ENCODE assay signal across 8 cellular contexts in the genomic region with DNA sequence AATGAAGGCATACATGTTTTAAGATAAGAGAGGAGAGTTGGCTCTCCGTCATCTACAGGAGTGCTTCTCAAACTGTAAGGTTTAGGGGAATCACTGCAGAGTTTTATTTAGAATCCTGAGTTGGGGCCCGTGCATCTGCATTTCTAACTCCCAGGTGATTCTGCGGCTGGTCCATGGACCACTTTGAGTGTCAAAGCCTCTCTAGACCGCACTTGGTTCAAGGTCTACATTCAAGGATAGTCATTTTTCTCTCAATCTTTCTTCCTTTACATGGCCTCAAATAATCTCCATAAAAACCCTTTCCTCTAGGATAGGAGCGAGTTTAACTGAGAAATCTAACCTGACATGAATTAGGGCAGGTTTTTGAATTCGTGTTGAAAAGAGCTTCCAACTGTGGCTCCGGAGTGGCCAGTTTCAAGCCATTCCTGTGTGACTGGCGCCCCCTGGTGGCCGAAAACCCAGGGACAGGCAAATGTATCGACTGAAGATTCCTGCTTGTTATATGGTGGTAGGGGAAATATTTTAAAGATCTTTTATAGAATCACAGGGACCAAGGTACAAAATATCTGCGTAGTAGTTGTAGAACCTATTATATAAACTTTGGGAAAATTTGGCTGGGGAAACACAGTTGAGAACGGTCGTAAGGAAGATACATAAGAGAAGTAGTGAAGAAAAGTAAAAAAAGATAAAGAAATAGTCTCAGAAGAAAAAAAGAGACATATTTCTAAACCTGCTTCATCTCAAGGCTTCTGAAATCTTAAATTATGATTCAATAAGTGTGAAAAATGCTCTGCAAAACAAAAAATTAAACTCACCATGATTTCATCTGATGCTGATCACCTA. TPM values are rescaled to one million over a fixed set of nuclear protein-coding genes. Genes with fewer than 3 reads are reported as not detected.
DNase-seq lines count a peak whose midpoint lies in the region; ATAC-seq, FAIRE-seq and TF ChIP-seq lines count a peak whose summit lies in the region.

No MANE protein-coding gene starts in this region.

- POLR2A ChIA-PET in CD8-positive, alpha-beta T cell (lab: Charles Lee): interaction anchor here (1.0 to 1.6 kb wide), 4 partner anchors 11 to 229 kb away, joined by 3 to 6 read pairs (median 4); a partner anchor contains a TSS

- no peaks in the 10 kb centered on the region for H3K9me3 ChIP-seq in CD8-positive, alpha-beta T cell (ENCODE audit: low read length)

- H3K27me3 ChIP-seq in CD8-positive, alpha-beta T cell (ENCODE audit: insufficient read depth, low read length): no peaks in the 10 kb centered on the region

- H3K27ac ChIP-seq in CD8-positive, alpha-beta T cell (ENCODE audit: low read depth, low read length): no peak overlapping the region

- peak; percentile 78 for ATAC-seq in CD8-positive, alpha-beta T cell
- peak; percentile 37 for ATAC-seq in GM19463 (IDR thresholded peaks at IDR 0.05; ENCODE audit: unreplicated experiment)
- ATAC-seq in activated CD8-positive, alpha-beta memory T cell treated with anti-CD3 and anti-CD28 coated beads, Interleukin-2, amount 10 ng/mL, durations not matched to agents 7 days and 5 days: peak; percentile 89

- H3K36me3 Mint-ChIP-seq in CD8-positive, alpha-beta T cell: no peaks in the 10 kb centered on the region
- no peaks in the 10 kb centered on the region for H3K36me3 Mint-ChIP-seq in activated CD8-positive, alpha-beta memory T cell treated with anti-CD3 and anti-CD28 coated beads, Interleukin-2, amount 10 ng/mL, durations not matched to agents 7 days and 5 days

- TF ChIP-seq CTCF in CD8-positive, alpha-beta T cell (IDR thresholded peaks at IDR 0.05): peak; percentile 98

- H3K36me3 ChIP-seq in CD8-positive, alpha-beta T cell (ENCODE audit: insufficient read depth, low read length): no peaks in the 10 kb centered on the region

- peak; percentile 72 to 98 (median 95) for DNase-seq in CD8-positive, alpha-beta T cell
- peak; percentile 56 for DNase-seq in HPDE6-E6E7 (ENCODE audit: extremely low spot score)
- DNase-seq in NOMO-1 treated with dmso at 0.1 percent for 144 hours (lab: John Stamatoyannopoulos, UW; ENCODE audit: unreplicated experiment): peak; percentile 33
- peak; percentile 93 for DNase-seq in activated CD8-positive, alpha-beta memory T cell treated with anti-CD3 and anti-CD28 coated beads, Interleukin-2, amount 10 ng/mL, durations not matched to agents 7 days and 5 days
- DNase-seq in midbrain (lab: John Stamatoyannopoulos, UW): peak; percentile 90
- peak; percentile 87 for DNase-seq in stimulated activated CD8-positive, alpha-beta memory T cell treated with anti-CD3 and anti-CD28 coated beads, Interleukin-4, amount 100 ng/mL, for 24 hours (ENCODE audit: low read depth)

- no peak overlapping the region for H3K27ac Mint-ChIP-seq in CD8-positive, alpha-beta T cell
- peak overlapping the region; percentile 2 for H3K27ac Mint-ChIP-seq in activated CD8-positive, alpha-beta memory T cell treated with anti-CD3 and anti-CD28 coated beads, Interleukin-2, amount 10 ng/mL, durations not matched to agents 7 days and 5 days

- FAIRE-seq in endometrium (lab: Jason Lieb, UNC): peak; percentile 61

- no peaks in the 10 kb centered on the region for H3K27me3 Mint-ChIP-seq in CD8-positive, alpha-beta T cell (ENCODE audit: low read depth)
- no peaks in the 10 kb centered on the region for H3K27me3 Mint-ChIP-seq in activated CD8-positive, alpha-beta memory T cell treated with anti-CD3 and anti-CD28 coated beads, Interleukin-2, amount 10 ng/mL, durations not matched to agents 7 days and 5 days

- H3K4me1 ChIP-seq in CD8-positive, alpha-beta T cell (ENCODE audit: insufficient read depth, low read length): no peaks in the 10 kb centered on the region

- intact Hi-C loops in CD8-positive, alpha-beta T cell (cut with DNase I, micrococcal nuclease): loop anchor here (1.0 to 5.0 kb wide), 4 partner anchors 50 to 306 kb away; a partner anchor contains a TSS

- CTCF ChIA-PET in CD8-positive, alpha-beta T cell (lab: Charles Lee): interaction anchor here (0.7 to 5.0 kb wide), 39 partner anchors 10 to 271 kb away, joined by 3 to 92 read pairs (median 4); a partner anchor contains a TSS
- CTCF ChIA-PET in activated CD8-positive, alpha-beta memory T cell treated with anti-CD3 and anti-CD28 coated beads, Interleukin-2, amount 10 ng/mL, durations not matched to agents 7 days and 5 days (lab: Charles Lee): interaction anchor here (0.5 to 5.4 kb wide), 35 partner anchors 11 to 328 kb away, joined by 3 to 49 read pairs (median 6); a partner anchor contains a TSS

- H3K9me3 Mint-ChIP-seq in CD8-positive, alpha-beta T cell: no peaks in the 10 kb centered on the region
- no peaks in the 10 kb centered on the region for H3K9me3 Mint-ChIP-seq in activated CD8-positive, alpha-beta memory T cell treated with anti-CD3 and anti-CD28 coated beads, Interleukin-2, amount 10 ng/mL, durations not matched to agents 7 days and 5 days (ENCODE audit: low read depth)

- H3K4me3 ChIP-seq in CD8-positive, alpha-beta T cell (ENCODE audit: low read depth, low read length): no peak overlapping the region

- H3K4me3 Mint-ChIP-seq in CD8-positive, alpha-beta T cell: no peak overlapping the region
- H3K4me3 Mint-ChIP-seq in activated CD8-positive, alpha-beta memory T cell treated with anti-CD3 and anti-CD28 coated beads, Interleukin-2, amount 10 ng/mL, durations not matched to agents 7 days and 5 days: no peak overlapping the region

- H3K4me1 Mint-ChIP-seq in CD8-positive, alpha-beta T cell (ENCODE audit: low read depth): peaks cover 2% of the 10 kb centered on the region
- peaks cover 15% of the 10 kb centered on the region for H3K4me1 Mint-ChIP-seq in activated CD8-positive, alpha-beta memory T cell treated with anti-CD3 and anti-CD28 coated beads, Interleukin-2, amount 10 ng/mL, durations not matched to agents 7 days and 5 days

RNA-seq across cellular contexts. Expression of a gene that starts 11.9 kb away (rescaled TPM):
- not detected for total RNA-seq in CD8-positive, alpha-beta T cell
- not detected for total RNA-seq in activated CD8-positive, alpha-beta memory T cell treated with anti-CD3 and anti-CD28 coated beads, Interleukin-2, amount 10 ng/mL, durations not matched to agents 7 days and 5 days

RNA-seq across cellular contexts. Expression of a gene that starts 51.0 kb away (rescaled TPM):
- 10 to 100 TPM; 12.1 to 12.2 TPM for total RNA-seq in CD8-positive, alpha-beta T cell
- total RNA-seq in activated CD8-positive, alpha-beta memory T cell treated with anti-CD3 and anti-CD28 coated beads, Interleukin-2, amount 10 ng/mL, durations not matched to agents 7 days and 5 days: 10 to 100 TPM; 47.9 to 82.1 TPM

Comparison
In these comparisons a context has a peak if more than half of its experiments do, and no peak if none do; other contexts are left out.
1. ATAC-seq: peak in every context shown above with its lines; median percentile 89 in activated CD8-positive, alpha-beta memory T cell treated with anti-CD3 and anti-CD28 coated beads, Interleukin-2, amount 10 ng/mL, durations not matched to agents 7 days and 5 days; 78 in CD8-positive, alpha-beta T cell; 37 in GM19463.
2. DNase-seq: peak in every context shown above with its lines; median percentile 95 in CD8-positive, alpha-beta T cell; 93 in activated CD8-positive, alpha-beta memory T cell treated with anti-CD3 and anti-CD28 coated beads, Interleukin-2, amount 10 ng/mL, durations not matched to agents 7 days and 5 days; 90 in midbrain; 87 in stimulated activated CD8-positive, alpha-beta memory T cell treated with anti-CD3 and anti-CD28 coated beads, Interleukin-4, amount 100 ng/mL, for 24 hours; 56 in HPDE6-E6E7; 33 in NOMO-1 treated with dmso at 0.1 percent for 144 hours.